In the genomic region with DNA sequence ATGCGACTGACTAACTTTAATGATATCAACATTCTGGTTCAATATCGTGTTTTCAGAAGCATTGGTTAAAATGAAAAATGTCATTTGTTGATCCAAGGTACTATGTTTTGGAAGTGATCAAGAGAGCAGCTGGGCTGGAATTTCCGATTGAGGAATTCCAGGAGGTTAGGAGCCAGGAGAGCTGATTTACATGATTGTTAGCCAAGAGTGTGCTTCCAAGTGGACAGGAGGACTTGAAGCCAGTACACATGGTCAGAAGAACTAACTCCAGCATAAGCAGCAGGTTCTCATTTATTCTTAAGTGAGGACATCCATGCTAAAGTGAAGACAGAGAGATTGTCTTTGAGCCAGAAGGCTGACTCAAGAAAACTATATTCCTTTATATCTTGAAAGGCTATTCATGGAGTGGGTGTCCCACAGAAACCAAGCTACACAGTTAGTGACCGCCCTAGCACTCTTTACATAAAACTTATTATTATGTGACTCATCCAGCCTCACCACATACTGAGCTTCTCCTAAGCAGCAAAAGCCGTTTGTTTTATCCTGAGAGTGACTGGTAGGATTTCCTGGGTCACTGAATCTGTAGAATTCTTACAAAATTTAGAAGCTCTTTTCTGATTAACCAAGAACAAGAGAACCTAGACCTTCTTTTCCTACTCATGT, we compare ENCODE assay signal across 12 cellular contexts. TPM values are rescaled to one million over a fixed set of nuclear protein-coding genes. Genes with fewer than 3 reads are reported as not detected.
DNase-seq lines count a peak whose midpoint lies in the region; ATAC-seq and TF ChIP-seq lines count a peak whose summit lies in the region.
"Had no signal": no experiment of that assay in that cellular context is flagged by ENCODE, and none has a peak within 500 bp of the region (broad histone marks: within the 10 kb centered on the region; RNA-seq: fewer than 3 reads in every experiment).

No MANE protein-coding gene starts in this region.

- H3K4me1 ChIP-seq in SJSA1 (replicated peaks): peaks cover 25% of the 10 kb centered on the region
- H3K4me1 ChIP-seq in heart right ventricle: peaks cover 0 to 26% (median 0%) of the 10 kb centered on the region in 9 donors

- H3K9me3 ChIP-seq in SJSA1 (replicated peaks) (no peaks in the 10 kb centered on the region), heart right ventricle (no peaks in the 10 kb centered on the region)
- H3K9me3 ChIP-seq: neutrophil had no signal

- peak overlapping the region; percentile 66 for H3K27ac ChIP-seq in SJSA1
- H3K27ac ChIP-seq in heart right ventricle: no peak overlapping the region
- H3K27ac ChIP-seq: neutrophil had no signal

- no peaks in the 10 kb centered on the region for H3K4me1 Mint-ChIP-seq in activated CD4-positive, alpha-beta T cell treated with anti-CD3 and anti-CD28 coated beads, Interleukin-2, amount 10 ng/mL, durations not matched to agents 24 days and 14 days

- no peaks in the 10 kb centered on the region for H3K27me3 ChIP-seq in SJSA1 (replicated peaks)
- H3K27me3 ChIP-seq in heart right ventricle: no peaks in the 10 kb centered on the region
- H3K27me3 ChIP-seq: neutrophil had no signal

- TF ChIP-seq CTCF in heart right ventricle (IDR thresholded peaks at IDR 0.05): no peak

- H3K4me3 ChIP-seq in SJSA1: no peak overlapping the region
- H3K4me3 ChIP-seq in heart right ventricle: no peak overlapping the region

- ATAC-seq in heart right ventricle: no peak
- ATAC-seq: activated CD8-positive, alpha-beta T cell treated with anti-CD3 and anti-CD28 coated beads, Interleukin-2, amount 10 ng/mL, durations not matched to agents 7 days and 5 days had no signal

- H3K36me3 ChIP-seq in SJSA1: no peaks in the 10 kb centered on the region
- H3K36me3 ChIP-seq in heart right ventricle: no peaks in the 10 kb centered on the region
- H3K36me3 ChIP-seq: neutrophil had no signal

- 70 to 73% methylated on average over 5 of the region's 5 CpGs for WGBS in heart right ventricle, 2 donors

- no peak overlapping the region for H3K4me3 Mint-ChIP-seq in activated CD4-positive, alpha-beta T cell treated with anti-CD3 and anti-CD28 coated beads, Interleukin-2, amount 10 ng/mL, durations not matched to agents 24 days and 14 days
- H3K4me3 Mint-ChIP-seq: activated CD8-positive, alpha-beta T cell treated with anti-CD3 and anti-CD28 coated beads, Interleukin-2, amount 10 ng/mL, durations not matched to agents 7 days and 5 days had no signal

- H3K9me3 Mint-ChIP-seq in activated CD4-positive, alpha-beta T cell treated with anti-CD3 and anti-CD28 coated beads, Interleukin-2, amount 10 ng/mL, durations not matched to agents 24 days and 14 days: no peaks in the 10 kb centered on the region

- no peak overlapping the region for H3K27ac Mint-ChIP-seq in activated CD4-positive, alpha-beta T cell treated with anti-CD3 and anti-CD28 coated beads, Interleukin-2, amount 10 ng/mL, durations not matched to agents 24 days and 14 days
- H3K27ac Mint-ChIP-seq: activated CD8-positive, alpha-beta T cell treated with anti-CD3 and anti-CD28 coated beads, Interleukin-2, amount 10 ng/mL, durations not matched to agents 7 days and 5 days had no signal

- H3K36me3 Mint-ChIP-seq in activated CD4-positive, alpha-beta T cell treated with anti-CD3 and anti-CD28 coated beads, Interleukin-2, amount 10 ng/mL, durations not matched to agents 24 days and 14 days (ENCODE audit: low read depth): no peaks in the 10 kb centered on the region

- peak; percentile 49 for DNase-seq in HCEC 1CT
- DNase-seq in SJSA1 (ENCODE audit: low read depth in 1 of 2, low spot score in 2 of 2): peak; percentile 51 to 75
- peak; percentile 67 for DNase-seq in fibroblast of gingiva (ENCODE audit: low read depth)
- DNase-seq in smooth muscle cell of the brain vasculature (ENCODE audit: low read depth, low spot score): peak; percentile 60
- DNase-seq in heart right ventricle: no peak
- no peak for DNase-seq in activated CD4-positive, alpha-beta T cell treated with anti-CD3 and anti-CD28 coated beads, Interleukin-2, amount 10 ng/mL, durations not matched to agents 24 days and 14 days
- DNase-seq in stimulated activated CD4-positive, alpha-beta T cell treated with anti-CD3 and anti-CD28 coated beads, Interleukin-12 subunit alpha, Interleukin-12 subunit beta, amount 100 ng/mL, for 4 hours: no peak
- DNase-seq: activated CD8-positive, alpha-beta T cell treated with anti-CD3 and anti-CD28 coated beads, Interleukin-2, amount 10 ng/mL, durations not matched to agents 7 days and 5 days; GOT3; NCI-H526; stimulated activated CD4-positive, alpha-beta T cell treated with anti-CD3 and anti-CD28 coated beads, Interleukin-4, amount 100 ng/mL, for 4 hours had no signal

- intact Hi-C loops in heart right ventricle (cut with DNase I): no loop called here
- intact Hi-C loops in activated CD4-positive, alpha-beta T cell treated with anti-CD3 and anti-CD28 coated beads, Interleukin-2, amount 10 ng/mL, durations not matched to agents 24 days and 14 days (cut with micrococcal nuclease): no loop called here

- no peaks in the 10 kb centered on the region for H3K27me3 Mint-ChIP-seq in activated CD4-positive, alpha-beta T cell treated with anti-CD3 and anti-CD28 coated beads, Interleukin-2, amount 10 ng/mL, durations not matched to agents 24 days and 14 days

RNA-seq across cellular contexts. Expression of gene SEMA3A, which starts 56.7 kb away (rescaled TPM):
- 17.6 and 29.2 TPM in 2 replicates for total RNA-seq in SJSA1 (2014; rRNA removed; shearing (Covaris generic))
- 1 to 10 TPM in 8 of 10 donors, under 1 TPM in 2; 0.57 to 5.3 (median 1.7) TPM for total RNA-seq in heart right ventricle
- polyA plus RNA-seq in heart right ventricle: under 1 TPM; 0.19 to 0.59 TPM
- 0.14 and 0.26 TPM in 2 replicates for total RNA-seq in activated CD4-positive, alpha-beta T cell treated with anti-CD3 and anti-CD28 coated beads, Interleukin-2, amount 10 ng/mL, durations not matched to agents 24 days and 14 days

Comparison
In these comparisons a context has a peak if more than half of its experiments do, and no peak if none do; other contexts are left out.
1. DNase-seq: peak in HCEC 1CT (single experiment), SJSA1 (2 of 2), fibroblast of gingiva (single experiment) and smooth muscle cell of the brain vasculature (single experiment); none in heart right ventricle (0 of 2), activated CD4-positive, alpha-beta T cell treated with anti-CD3 and anti-CD28 coated beads, Interleukin-2, amount 10 ng/mL, durations not matched to agents 24 days and 14 days (single experiment) and stimulated activated CD4-positive, alpha-beta T cell treated with anti-CD3 and anti-CD28 coated beads, Interleukin-12 subunit alpha, Interleukin-12 subunit beta, amount 100 ng/mL, for 4 hours (single experiment).